In the genomic region with DNA sequence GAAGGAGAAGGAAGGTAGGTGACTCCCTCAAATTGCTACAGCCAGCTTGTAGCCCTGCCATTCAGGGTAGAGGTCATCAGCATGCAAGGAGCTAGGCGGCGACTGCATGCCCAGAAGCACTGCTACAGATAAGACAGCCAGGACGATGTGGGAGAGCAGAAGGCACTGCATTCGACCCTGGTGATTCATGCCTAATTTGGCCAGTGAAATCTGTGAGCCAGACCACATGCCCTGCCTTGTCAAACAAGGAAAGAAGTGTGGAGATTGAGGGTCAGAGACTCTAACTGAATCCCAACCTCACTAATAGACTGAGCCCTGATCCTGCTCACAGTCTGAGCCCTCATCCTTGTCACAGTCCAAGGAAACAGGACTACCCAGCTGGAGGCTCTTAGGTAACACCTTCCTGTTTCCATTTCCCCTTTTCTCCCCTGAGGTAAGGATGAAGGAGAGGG, we compare ENCODE assay signal across 11 cellular contexts.
DNase-seq lines count a peak whose midpoint lies in the region; ATAC-seq and TF ChIP-seq lines count a peak whose summit lies in the region.
"Had no signal": no experiment of that assay in that cellular context is flagged by ENCODE, and none has a peak within 500 bp of the region (broad histone marks: within the 10 kb centered on the region; RNA-seq: fewer than 3 reads in every experiment).

No MANE protein-coding gene starts in this region.

- no peaks in the 10 kb centered on the region for H3K27me3 ChIP-seq in PC-3 (ENCODE audit: low read length)
- H3K27me3 ChIP-seq in sigmoid colon: no peaks in the 10 kb centered on the region
- H3K27me3 ChIP-seq: upper lobe of left lung had no signal

- no peaks in the 10 kb centered on the region for H4K20me1 ChIP-seq in PC-3 (ENCODE audit: low read length)

- ATAC-seq in PC-3: peak; percentile 65

- peaks cover 30% of the 10 kb centered on the region for H3K4me1 ChIP-seq in PC-3 (ENCODE audit: insufficient read depth, low read length)
- peaks cover 0 to 20% (median 13%) of the 10 kb centered on the region in 4 donors for H3K4me1 ChIP-seq in sigmoid colon

- no peaks in the 10 kb centered on the region for H3K36me3 ChIP-seq in PC-3 (ENCODE audit: low read depth, low read length)
- no peaks in the 10 kb centered on the region for H3K36me3 ChIP-seq in sigmoid colon
- H3K36me3 ChIP-seq: upper lobe of left lung had no signal

- 10 to 12% methylated on average over 4 of the region's 4 CpGs for WGBS in sigmoid colon, 2 donors

- no peak for TF ChIP-seq POLR2A in sigmoid colon (IDR thresholded peaks at IDR 0.05)

- no TSS peak for BruUV-seq in PC-3 (replicated peaks; lab: Mats Ljungman, UMichigan)

- H3F3A ChIP-seq in PC-3 (ENCODE audit: low read length, unreplicated experiment): no peaks in the 10 kb centered on the region

- POLR2A ChIA-PET in PC-3 (lab: Charles Lee; ENCODE audit: unreplicated experiment): no interaction called here

- H3K4me2 ChIP-seq in PC-3 (ENCODE audit: low read length): peak overlapping the region; percentile 46

- TF ChIP-seq EP300 in sigmoid colon (IDR thresholded peaks at IDR 0.05): no peak

- no peaks in the 10 kb centered on the region for H3K9me3 ChIP-seq in PC-3 (ENCODE audit: low read length)
- no peaks in the 10 kb centered on the region for H3K9me3 ChIP-seq in sigmoid colon
- H3K9me3 ChIP-seq: upper lobe of left lung had no signal

- no peaks in the 10 kb centered on the region for H3K9me2 ChIP-seq in PC-3 (replicated peaks; ENCODE audit: low read length)

- no peak overlapping the region for H3K9ac ChIP-seq in PC-3 (ENCODE audit: low read length)

- intact Hi-C loops in PC-3 (cut with micrococcal nuclease) (no loop called here), sigmoid colon (cut with DNase I) (no loop called here)

- CTCF ChIA-PET in PC-3 (lab: Charles Lee): no interaction called here

- DNase-seq in DMS53 (lab: John Stamatoyannopoulos, UW): peak; percentile 12
- no peak for DNase-seq in DMS53 treated with DMSO at 0.1 percent for 48 hours (lab: John Stamatoyannopoulos, UW; ENCODE audit: unreplicated experiment)
- peak; percentile 79 for DNase-seq in PC-3
- DNase-seq in dermis blood vessel endothelial cell: peak; percentile 58
- peak; percentile 27 for DNase-seq in sigmoid colon
- DNase-seq in GF-D8 (lab: John Stamatoyannopoulos, UW): no peak
- DNase-seq in NCI-H146 (lab: John Stamatoyannopoulos, UW): no peak
- no peak for DNase-seq in activated T-cell treated with anti-CD3 and anti-CD28 coated beads for 4 hours
- DNase-seq: activated CD4-positive, alpha-beta T cell treated with anti-CD3 and anti-CD28 coated beads for 4 hours; stimulated activated CD4-positive, alpha-beta T cell treated with anti-CD3 and anti-CD28 coated beads, Interleukin-15, amount 100 ng/mL, for 24 hours; upper lobe of left lung had no signal

- H3K4me3 ChIP-seq in PC-3 (ENCODE audit: low read length): no peak overlapping the region
- no peak overlapping the region for H3K4me3 ChIP-seq in sigmoid colon
- H3K4me3 ChIP-seq: upper lobe of left lung had no signal

- peak overlapping the region; percentile 58 for H2AFZ ChIP-seq in PC-3 (ENCODE audit: low read length)

- H3K79me2 ChIP-seq in PC-3 (ENCODE audit: low read length): no peaks in the 10 kb centered on the region

- no peak overlapping the region for H3K27ac ChIP-seq in PC-3 (ENCODE audit: low read length)
- no peak overlapping the region for H3K27ac ChIP-seq in sigmoid colon
- H3K27ac ChIP-seq: upper lobe of left lung had no signal

- TF ChIP-seq CTCF in PC-3 (conservative IDR thresholded peaks at IDR 0.05; ENCODE audit: low read depth, low read length): no peak
- TF ChIP-seq CTCF in sigmoid colon (IDR thresholded peaks at IDR 0.05): no peak

Comparison
In these comparisons a context has a peak if more than half of its experiments do, and no peak if none do; other contexts are left out.
1. DNase-seq: peak in DMS53 (single experiment), PC-3 (single experiment), dermis blood vessel endothelial cell (single experiment) and sigmoid colon (single experiment); none in DMS53 treated with DMSO at 0.1 percent for 48 hours (single experiment), GF-D8 (single experiment), NCI-H146 (single experiment) and activated T-cell treated with anti-CD3 and anti-CD28 coated beads for 4 hours (single experiment).